Comparison of ENCODE assay signal across 15 cellular contexts in genomic region chrY:24824184-24824879, GRCh38. TPM values are rescaled to one million over a fixed set of nuclear protein-coding genes. Genes with fewer than 3 reads are reported as not detected.
"Had no signal": no experiment of that assay in that cellular context is flagged by ENCODE, and none has a peak within 500 bp of the region (broad histone marks: within the 10 kb centered on the region; RNA-seq: fewer than 3 reads in every experiment).

No MANE protein-coding gene starts in this region.

RNA-seq across cellular contexts. Expression of gene DAZ4, which starts 9.4 kb away (rescaled TPM):
- total RNA-seq: activated B cell treated with CpG ODN at 0.5 μM for 24 hours; activated CD4-positive, alpha-beta memory T cell treated with anti-CD3 and anti-CD28 coated beads for 36 hours; activated CD4-positive, alpha-beta memory T cell treated with anti-CD3 and anti-CD28 coated beads, Interleukin-2, amount 10 ng/mL, durations not matched to agents 7 days and 5 days; activated CD4-positive, alpha-beta T cell treated with anti-CD3 and anti-CD28 coated beads for 36 hours; activated CD4-positive, alpha-beta T cell treated with anti-CD3 and anti-CD28 coated beads, Interleukin-2, amount 10 ng/mL, durations not matched to agents 24 days and 14 days; activated CD4-positive, alpha-beta T cell treated with anti-CD3 and anti-CD28 coated beads, Interleukin-2, amount 10 ng/mL, durations not matched to agents 7 days and 5 days; activated CD8-positive, alpha-beta memory T cell treated with anti-CD3 and anti-CD28 coated beads for 36 hours; activated CD8-positive, alpha-beta memory T cell treated with anti-CD3 and anti-CD28 coated beads, Interleukin-2, amount 10 ng/mL, durations not matched to agents 7 days and 5 days; activated CD8-positive, alpha-beta T cell treated with anti-CD3 and anti-CD28 coated beads for 36 hours; activated CD8-positive, alpha-beta T cell treated with anti-CD3 and anti-CD28 coated beads, Interleukin-2, amount 10 ng/mL, durations not matched to agents 7 days and 5 days; T-cell; T-helper 1 cell treated with Interleukin-12 subunit alpha and Interleukin-12 subunit beta and Interleukin-4 antibody, amounts not matched to agents 30 ng/mL and 1 ng/mL, for 36 hours; T-helper 17 cell; T-helper 2 cell treated with Interferon-gamma antibody and Interleukin-4, amounts not matched to agents 100 ng/mL and 5 ng/mL, for 36 hours; WTC11 had no signal

RNA-seq across cellular contexts. Expression of gene DAZ3, which starts 11.1 kb away (rescaled TPM):
- total RNA-seq: activated B cell treated with CpG ODN at 0.5 μM for 24 hours; activated CD4-positive, alpha-beta memory T cell treated with anti-CD3 and anti-CD28 coated beads for 36 hours; activated CD4-positive, alpha-beta memory T cell treated with anti-CD3 and anti-CD28 coated beads, Interleukin-2, amount 10 ng/mL, durations not matched to agents 7 days and 5 days; activated CD4-positive, alpha-beta T cell treated with anti-CD3 and anti-CD28 coated beads for 36 hours; activated CD4-positive, alpha-beta T cell treated with anti-CD3 and anti-CD28 coated beads, Interleukin-2, amount 10 ng/mL, durations not matched to agents 24 days and 14 days; activated CD4-positive, alpha-beta T cell treated with anti-CD3 and anti-CD28 coated beads, Interleukin-2, amount 10 ng/mL, durations not matched to agents 7 days and 5 days; activated CD8-positive, alpha-beta memory T cell treated with anti-CD3 and anti-CD28 coated beads for 36 hours; activated CD8-positive, alpha-beta memory T cell treated with anti-CD3 and anti-CD28 coated beads, Interleukin-2, amount 10 ng/mL, durations not matched to agents 7 days and 5 days; activated CD8-positive, alpha-beta T cell treated with anti-CD3 and anti-CD28 coated beads for 36 hours; activated CD8-positive, alpha-beta T cell treated with anti-CD3 and anti-CD28 coated beads, Interleukin-2, amount 10 ng/mL, durations not matched to agents 7 days and 5 days; T-cell; T-helper 1 cell treated with Interleukin-12 subunit alpha and Interleukin-12 subunit beta and Interleukin-4 antibody, amounts not matched to agents 30 ng/mL and 1 ng/mL, for 36 hours; T-helper 17 cell; T-helper 2 cell treated with Interferon-gamma antibody and Interleukin-4, amounts not matched to agents 100 ng/mL and 5 ng/mL, for 36 hours; WTC11 had no signal
